Comparison of ENCODE assay signal across 9 cellular contexts in genomic region chr12:32270818-32271710, GRCh38.
DNase-seq lines count a peak whose midpoint lies in the region; FAIRE-seq and TF ChIP-seq lines count a peak whose summit lies in the region.
"Had no signal": no experiment of that assay in that cellular context is flagged by ENCODE, and none has a peak within 500 bp of the region (broad histone marks: within the 10 kb centered on the region; RNA-seq: fewer than 3 reads in every experiment).

No MANE protein-coding gene starts in this region.

- POLR2A ChIA-PET in SK-N-SH (lab: Yijun Ruan, JAX): no interaction called here

- H3K27me3 ChIP-seq in SK-N-SH (ENCODE audit: insufficient read depth): no peaks in the 10 kb centered on the region
- no peaks in the 10 kb centered on the region for H3K27me3 ChIP-seq in tibial nerve

- TF ChIP-seq EP300 in SK-N-SH (IDR thresholded peaks at IDR 0.05; ENCODE audit: borderline replicate concordance in 1 of 2, low read depth in 1 of 2, low read length in 1 of 2) (0 out of 4 replicates have a peak, but pooled peaks of 1 of the 2 experiments have one; percentile 15), tibial nerve (IDR thresholded peaks at IDR 0.05) (no peak)

- TF ChIP-seq POLR2A in tibial nerve (IDR thresholded peaks at IDR 0.05): no peak

- H3K9ac ChIP-seq in SK-N-SH: peak overlapping the region; percentile 10; the same call in 1 of the 2 replicates

- H3K79me2 ChIP-seq in SK-N-SH (ENCODE audit: insufficient read depth): peaks cover 5% of the 10 kb centered on the region

- TF ChIP-seq CTCF in SK-N-SH (IDR thresholded peaks at IDR 0.05) (no peak), tibial nerve (IDR thresholded peaks at IDR 0.05) (no peak)

- no peak for TF ChIP-seq RAD21 in SK-N-SH (IDR thresholded peaks at IDR 0.05; ENCODE audit: low read length)

- H3K4me1 ChIP-seq in SK-N-SH (ENCODE audit: control insufficient read depth in 1 of 2, insufficient read depth in 2 of 2, low read depth in 1 of 2, low read length in 1 of 2) (peaks cover 19 to 29% of the 10 kb centered on the region in 2 experiments), tibial nerve (peaks cover 0 to 28% (median 18%) of the 10 kb centered on the region in 4 donors)

- 0 out of 2 replicates have a peak overlapping the region, but pooled peaks have one; percentile 9 for H2AFZ ChIP-seq in SK-N-SH (ENCODE audit: low read depth)

- intact Hi-C loops in head of caudate nucleus (cut with DNase I): no loop called here

- no peaks in the 10 kb centered on the region for H3K9me3 ChIP-seq in SK-N-SH
- H3K9me3 ChIP-seq in tibial nerve: no peaks in the 10 kb centered on the region

- peaks cover 9% of the 10 kb centered on the region for H3F3A ChIP-seq in SK-N-SH (replicated peaks; ENCODE audit: insufficient read depth)

- no peaks in the 10 kb centered on the region for H4K20me1 ChIP-seq in SK-N-SH (ENCODE audit: insufficient read depth)

- peak overlapping the region; percentile 28 to 61 for H3K27ac ChIP-seq in SK-N-SH (ENCODE audit: low read depth in 2 of 2, low read length in 1 of 2)
- H3K27ac ChIP-seq in tibial nerve: peak overlapping the region in 2 of 4 donors; percentile 49 to 82

- peak; percentile 21 for FAIRE-seq in GM18507 (lab: Jason Lieb, UNC)
- FAIRE-seq: TTC549 had no signal

- peak overlapping the region; percentile 51 for H3K4me2 ChIP-seq in SK-N-SH

- no peaks in the 10 kb centered on the region for H3K9me2 ChIP-seq in SK-N-SH

- WGBS in SK-N-SH (ENCODE audit: low lambda C conversion rate): 71% methylated on average over 10 of the region's 10 CpGs
- WGBS in tibial nerve, 2 donors: 33 to 35% methylated on average over 10 of the region's 10 CpGs

- no peak for DNase-seq in GM18507 (ENCODE audit: extremely low spot score, insufficient read length, low read depth)
- DNase-seq in SK-N-SH: peak; percentile 30
- peak in 37 of 42 donors; percentile 5 to 76 (median 39) for DNase-seq in head of caudate nucleus
- peak; percentile 49 for DNase-seq in putamen (ENCODE audit: low spot score)
- DNase-seq in GM03348 (ENCODE audit: low spot score): no peak
- no peak for DNase-seq in OCI-M2 (lab: John Stamatoyannopoulos, UW; ENCODE audit: unreplicated experiment)
- DNase-seq in tibial nerve (ENCODE audit: low spot score in 2 of 2): no peak
- DNase-seq in GM19240 (ENCODE audit: insufficient read length, low spot score): no peak

- CTCF ChIA-PET in SK-N-SH (lab: Yijun Ruan, JAX): no interaction called here

- H3K36me3 ChIP-seq in SK-N-SH (replicated peaks in 1 of 2; ENCODE audit: control insufficient read depth in 1 of 2, insufficient read depth in 2 of 2, low read length in 1 of 2) (peaks cover 0 to 3% of the 10 kb centered on the region in 2 experiments), tibial nerve (no peaks in the 10 kb centered on the region)

- H3K4me3 ChIP-seq in SK-N-SH (ENCODE audit: low read depth in 2 of 2, low read length in 1 of 2) (peak overlapping the region in 1 of 2 experiments; percentile 10; a peak in 1 of 4 replicates), tibial nerve (no peak overlapping the region)

TF ChIP-seq in SK-N-SH, 30 proteins besides CTCF, POLR2A, EP300 and RAD21 (continues in another document):
- TF ChIP-seq ZBTB33 (IDR thresholded peaks at IDR 0.05; ENCODE audit: borderline replicate concordance, low read depth): no peak
- no peak for TF ChIP-seq NFIC (IDR thresholded peaks at IDR 0.05; ENCODE audit: borderline replicate concordance)
- no peak for TF ChIP-seq GATA2 (CRISPR knock-in tag; IDR thresholded peaks at IDR 0.05)
- no peak for TF ChIP-seq YY1 (IDR thresholded peaks at IDR 0.05; ENCODE audit: low read depth)
- TF ChIP-seq USF1 (IDR thresholded peaks at IDR 0.05; ENCODE audit: borderline replicate concordance, low read depth): no peak
- TF ChIP-seq FOSL2 (IDR thresholded peaks at IDR 0.05; ENCODE audit: borderline replicate concordance, low read depth): no peak
- no peak for TF ChIP-seq RCOR1 (IDR thresholded peaks at IDR 0.05; ENCODE audit: low read length)
- no peak for TF ChIP-seq ELF1 (IDR thresholded peaks at IDR 0.05)
- no peak for TF ChIP-seq REST (IDR thresholded peaks at IDR 0.05; ENCODE audit: low read depth, low read length)
- no peak for TF ChIP-seq FOXM1 (IDR thresholded peaks at IDR 0.05; ENCODE audit: low read depth)
- TF ChIP-seq TEAD4 (IDR thresholded peaks at IDR 0.05; ENCODE audit: borderline replicate concordance, insufficient read depth): 0 out of 2 replicates have a peak, but pooled peaks have one; percentile 17
- no peak for TF ChIP-seq EZH2phosphoT487 (IDR thresholded peaks at IDR 0.05; ENCODE audit: borderline replicate concordance, low read depth)
- no peak for TF ChIP-seq IRF3 (IDR thresholded peaks at IDR 0.05; ENCODE audit: low read depth, low read length)
- no peak for TF ChIP-seq RXRA (IDR thresholded peaks at IDR 0.05; ENCODE audit: borderline replicate concordance, low read depth)
- no peak for TF ChIP-seq SMC3 (IDR thresholded peaks at IDR 0.05; ENCODE audit: low read depth, low read length)
- peak; percentile 18 for TF ChIP-seq CHD2 (IDR thresholded peaks at IDR 0.05; ENCODE audit: low read length, partially characterized antibody)
- TF ChIP-seq JUND (IDR thresholded peaks at IDR 0.05): no peak
- TF ChIP-seq FOXJ3 (CRISPR knock-in tag; IDR thresholded peaks at IDR 0.05): no peak
- TF ChIP-seq RFX5 (IDR thresholded peaks at IDR 0.05; ENCODE audit: low read length): no peak
- TF ChIP-seq USF2 (IDR thresholded peaks at IDR 0.05; ENCODE audit: borderline replicate concordance, low read depth, low read length): no peak
- TF ChIP-seq TAF1 (IDR thresholded peaks at IDR 0.05; ENCODE audit: borderline replicate concordance, low read depth, low read length): no peak
- TF ChIP-seq MEF2A (IDR thresholded peaks at IDR 0.05; ENCODE audit: borderline replicate concordance, low read depth): no peak

Comparison
In these comparisons a context has a peak if more than half of its experiments do, and no peak if none do; other contexts are left out.
1. DNase-seq: peak in SK-N-SH (single experiment), head of caudate nucleus (37 of 42) and putamen (single experiment); none in GM18507 (single experiment), GM03348 (single experiment), OCI-M2 (single experiment), tibial nerve (0 of 2) and GM19240 (single experiment).